In genomic region chr6:43680583-43681120, GRCh38 we compare ENCODE assay signal across 19 cellular contexts. TPM values are rescaled to one million over a fixed set of nuclear protein-coding genes. Genes with fewer than 3 reads are reported as not detected.
DNase-seq lines count a peak whose midpoint lies in the region; ATAC-seq and TF ChIP-seq lines count a peak whose summit lies in the region.
"Had no signal": no experiment of that assay in that cellular context is flagged by ENCODE, and none has a peak within 500 bp of the region (broad histone marks: within the 10 kb centered on the region; RNA-seq: fewer than 3 reads in every experiment).

No MANE protein-coding gene starts in this region.

- H3K4me1 Mint-ChIP-seq in Caco-2 (ENCODE audit: low read depth, unreplicated experiment) (peaks cover 33% of the 10 kb centered on the region), mesothelial cell of epicardium (peaks cover 40% of the 10 kb centered on the region)
- H3K4me1 Mint-ChIP-seq in activated CD4-positive, alpha-beta memory T cell treated with anti-CD3 and anti-CD28 coated beads for 36 hours (ENCODE audit: low read depth): peaks cover 31% of the 10 kb centered on the region

- DNase-seq in Caco-2: no peak
- DNase-seq in colonic mucosa: no peak
- DNase-seq in mesothelial cell of epicardium (ENCODE audit: low spot score in 2 of 2, unreplicated experiment in 2 of 2): no peak
- no peak for DNase-seq in gastrocnemius medialis
- DNase-seq in activated CD4-positive, alpha-beta memory T cell treated with anti-CD3 and anti-CD28 coated beads for 36 hours: no peak
- DNase-seq: BE2C, EL, GM23248, H9, HFFc6, Kasumi-1, NCI-H1694 treated with DMSO at 0.1 percent for 48 hours, NCI-H446 treated with DMSO at 0.1 percent for 48 hours, NCI-H526 treated with DMSO at 0.1 percent for 48 hours, OCI-M1, SHP77 treated with DMSO at 0.1 percent for 48 hours had no signal

- intact Hi-C loops in Caco-2 (cut with micrococcal nuclease; ENCODE audit: unreplicated experiment): no loop called here
- intact Hi-C loops in colonic mucosa (cut with DNase I): no loop called here
- intact Hi-C loops in gastrocnemius medialis (cut with DNase I; ENCODE audit: low total_unique reads): no loop called here
- intact Hi-C loops in activated CD4-positive, alpha-beta memory T cell treated with anti-CD3 and anti-CD28 coated beads for 36 hours (cut with micrococcal nuclease): no loop called here

- H3K4me1 ChIP-seq in Caco-2 (peaks cover 27% of the 10 kb centered on the region), colonic mucosa (peaks cover 30% of the 10 kb centered on the region), gastrocnemius medialis (peaks cover 91 to 95% of the 10 kb centered on the region in 2 donors)

- TF ChIP-seq CTCF in Caco-2 (IDR thresholded peaks at IDR 0.05; ENCODE audit: insufficient read depth in 1 of 2, low read depth in 1 of 2, low read length in 1 of 2, severe bottlenecking in 1 of 2, unreplicated experiment in 1 of 2) (no peak), colonic mucosa (IDR thresholded peaks at IDR 0.05) (no peak), mesothelial cell of epicardium (IDR thresholded peaks at IDR 0.05; ENCODE audit: unreplicated experiment) (no peak), gastrocnemius medialis (IDR thresholded peaks at IDR 0.05 in 4 of 5, conservative IDR thresholded peaks at IDR 0.05 in 1 of 5) (no peak)

- H3K9me3 ChIP-seq in Caco-2: no peaks in the 10 kb centered on the region
- no peaks in the 10 kb centered on the region for H3K9me3 ChIP-seq in colonic mucosa
- no peaks in the 10 kb centered on the region for H3K9me3 ChIP-seq in gastrocnemius medialis
- H3K9me3 ChIP-seq: BE2C had no signal

- H3K9me3 Mint-ChIP-seq in Caco-2 (ENCODE audit: unreplicated experiment) (no peaks in the 10 kb centered on the region), mesothelial cell of epicardium (no peaks in the 10 kb centered on the region)
- no peaks in the 10 kb centered on the region for H3K9me3 Mint-ChIP-seq in activated CD4-positive, alpha-beta memory T cell treated with anti-CD3 and anti-CD28 coated beads for 36 hours
- H3K9me3 Mint-ChIP-seq: H9, HFFc6 had no signal

- CTCF ChIA-PET in Caco-2 (lab: Charles Lee): interaction anchor here (0.6 kb wide), 1 partner anchor 12 kb away, joined by 4 read pairs; no protein-coding TSS in a partner anchor
- CTCF ChIA-PET in activated CD4-positive, alpha-beta memory T cell treated with anti-CD3 and anti-CD28 coated beads for 36 hours (lab: Charles Lee): interaction anchor here (1.1 kb wide), 1 partner anchor 11 kb away, joined by 3 read pairs; no protein-coding TSS in a partner anchor

- H3K27me3 Mint-ChIP-seq in Caco-2 (ENCODE audit: insufficient read depth, unreplicated experiment): no peaks in the 10 kb centered on the region
- no peaks in the 10 kb centered on the region for H3K27me3 Mint-ChIP-seq in mesothelial cell of epicardium (ENCODE audit: low read depth)
- no peaks in the 10 kb centered on the region for H3K27me3 Mint-ChIP-seq in activated CD4-positive, alpha-beta memory T cell treated with anti-CD3 and anti-CD28 coated beads for 36 hours

- H3K27me3 ChIP-seq in Caco-2 (replicated peaks; ENCODE audit: control insufficient read depth, insufficient read depth, low read length) (no peaks in the 10 kb centered on the region), colonic mucosa (no peaks in the 10 kb centered on the region), gastrocnemius medialis (no peaks in the 10 kb centered on the region)
- H3K27me3 ChIP-seq: BE2C had no signal

- H3K36me3 Mint-ChIP-seq in Caco-2 (ENCODE audit: insufficient read depth, unreplicated experiment): peaks cover 24% of the 10 kb centered on the region
- H3K36me3 Mint-ChIP-seq in mesothelial cell of epicardium: peaks cover 19% of the 10 kb centered on the region
- H3K36me3 Mint-ChIP-seq in activated CD4-positive, alpha-beta memory T cell treated with anti-CD3 and anti-CD28 coated beads for 36 hours: peaks cover 16% of the 10 kb centered on the region

- TF ChIP-seq POLR2A in gastrocnemius medialis (IDR thresholded peaks at IDR 0.05): no peak

- H3K4me3 ChIP-seq in Caco-2 (ENCODE audit: low read depth, low read length) (no peak overlapping the region), colonic mucosa (no peak overlapping the region), gastrocnemius medialis (no peak overlapping the region)
- H3K4me3 ChIP-seq: GM23248 had no signal

- BruUV-seq in Caco-2 (replicated peaks; lab: Mats Ljungman, UMichigan): no TSS peak

- peak overlapping the region; percentile 61 for H3K27ac ChIP-seq in colonic mucosa
- H3K27ac ChIP-seq in gastrocnemius medialis: peak overlapping the region; percentile 95 to 97 (median 96)
- H3K27ac ChIP-seq: GM23248 had no signal

- peak overlapping the region in 1 of 2 donors; percentile 31 for H3K9ac ChIP-seq in colonic mucosa (ENCODE audit: low read depth in 2 of 2, low read length in 2 of 2)
- H3K9ac ChIP-seq: GM23248 had no signal

- peak overlapping the region; percentile 23 for H3K27ac Mint-ChIP-seq in Caco-2 (ENCODE audit: unreplicated experiment)
- H3K27ac Mint-ChIP-seq in mesothelial cell of epicardium: peak overlapping the region; percentile 53
- H3K27ac Mint-ChIP-seq in activated CD4-positive, alpha-beta memory T cell treated with anti-CD3 and anti-CD28 coated beads for 36 hours: no peak overlapping the region
- H3K27ac Mint-ChIP-seq: H9, HFFc6 had no signal

- no peak overlapping the region for H3K4me3 Mint-ChIP-seq in Caco-2 (ENCODE audit: unreplicated experiment)
- no peak overlapping the region for H3K4me3 Mint-ChIP-seq in mesothelial cell of epicardium
- no peak overlapping the region for H3K4me3 Mint-ChIP-seq in activated CD4-positive, alpha-beta memory T cell treated with anti-CD3 and anti-CD28 coated beads for 36 hours
- H3K4me3 Mint-ChIP-seq: H9, HFFc6 had no signal

- in situ Hi-C loops in gastrocnemius medialis (cut with MboI; ENCODE audit: low sequenced_read_pairs in 4 of 4): no loop called here

- POLR2A ChIA-PET in Caco-2 (lab: Charles Lee): no interaction called here
- POLR2A ChIA-PET in activated CD4-positive, alpha-beta memory T cell treated with anti-CD3 and anti-CD28 coated beads for 36 hours (lab: Charles Lee): no interaction called here

- peaks cover 3% of the 10 kb centered on the region; the same call in 1 of the 2 replicates for H3K36me3 ChIP-seq in Caco-2 (ENCODE audit: control insufficient read depth, insufficient read depth, low read length)
- H3K36me3 ChIP-seq in colonic mucosa: peaks cover 8% of the 10 kb centered on the region
- H3K36me3 ChIP-seq in gastrocnemius medialis: peaks cover 0 to 3% of the 10 kb centered on the region in 2 donors

- no peak for ATAC-seq in gastrocnemius medialis
- ATAC-seq in GM18873 (IDR thresholded peaks at IDR 0.05; ENCODE audit: low FRiP score, unreplicated experiment): no peak
- no peak for ATAC-seq in GM18909 (IDR thresholded peaks at IDR 0.05; ENCODE audit: poor library complexity, unreplicated experiment)

RNA-seq across cellular contexts. Expression of gene MRPS18A, which starts 6.9 kb away (rescaled TPM):
- total RNA-seq in Caco-2 (2022): 65.4 and 66.7 TPM in 2 replicates
- 100 to 1,000 TPM in 1 of 2 donors, 10 to 100 TPM in 1; 83.6 to 120 TPM for total RNA-seq in colonic mucosa
- total RNA-seq in mesothelial cell of epicardium: 41.4 to 46.6 TPM (median 46.0 TPM) in 3 replicates
- total RNA-seq in gastrocnemius medialis: 100 to 1,000 TPM; 161 to 171 (median 168) TPM
- 10 to 100 TPM; 46.9 to 50.5 TPM for total RNA-seq in activated CD4-positive, alpha-beta memory T cell treated with anti-CD3 and anti-CD28 coated beads for 36 hours

RNA-seq across cellular contexts. Expression of gene RSPH9, which starts 35.8 kb away (rescaled TPM):
- not detected in 2 replicates for total RNA-seq in Caco-2 (2022)
- total RNA-seq in colonic mucosa: not detected
- total RNA-seq in mesothelial cell of epicardium: 0.80 to 0.88 TPM (median 0.82 TPM) in 3 replicates
- under 1 TPM in 1 of 4 donors, not detected in 3; 0.09 TPM for total RNA-seq in gastrocnemius medialis
- not detected for total RNA-seq in activated CD4-positive, alpha-beta memory T cell treated with anti-CD3 and anti-CD28 coated beads for 36 hours
- total RNA-seq: MCF 10A had no signal

RNA-seq across cellular contexts. Expression of gene MAD2L1BP, which starts 45.0 kb away (rescaled TPM):
- total RNA-seq in Caco-2 (2022): 33.1 and 33.5 TPM in 2 replicates
- 10 to 100 TPM; 47.7 to 48.8 TPM for total RNA-seq in colonic mucosa
- total RNA-seq in mesothelial cell of epicardium: 23.4 to 24.4 TPM (median 23.6 TPM) in 3 replicates
- 10 to 100 TPM; 25.1 to 55.4 (median 25.2) TPM for total RNA-seq in gastrocnemius medialis
- total RNA-seq in activated CD4-positive, alpha-beta memory T cell treated with anti-CD3 and anti-CD28 coated beads for 36 hours: 10 to 100 TPM; 29.1 to 31.6 TPM

RNA-seq across cellular contexts. Expression of gene GTPBP2, which starts 51.6 kb away (rescaled TPM):
- total RNA-seq in Caco-2 (2022): 44.2 and 47.2 TPM in 2 replicates
- total RNA-seq in colonic mucosa: 10 to 100 TPM; 50.0 to 51.7 TPM
- 76.5 to 78.0 TPM (median 77.6 TPM) in 3 replicates for total RNA-seq in mesothelial cell of epicardium
- 10 to 100 TPM; 25.0 to 39.4 (median 27.1) TPM for total RNA-seq in gastrocnemius medialis
- 10 to 100 TPM; 72.6 to 72.8 TPM for total RNA-seq in activated CD4-positive, alpha-beta memory T cell treated with anti-CD3 and anti-CD28 coated beads for 36 hours
